1 cellular context compared by ENCODE assay signal in the genomic region with DNA sequence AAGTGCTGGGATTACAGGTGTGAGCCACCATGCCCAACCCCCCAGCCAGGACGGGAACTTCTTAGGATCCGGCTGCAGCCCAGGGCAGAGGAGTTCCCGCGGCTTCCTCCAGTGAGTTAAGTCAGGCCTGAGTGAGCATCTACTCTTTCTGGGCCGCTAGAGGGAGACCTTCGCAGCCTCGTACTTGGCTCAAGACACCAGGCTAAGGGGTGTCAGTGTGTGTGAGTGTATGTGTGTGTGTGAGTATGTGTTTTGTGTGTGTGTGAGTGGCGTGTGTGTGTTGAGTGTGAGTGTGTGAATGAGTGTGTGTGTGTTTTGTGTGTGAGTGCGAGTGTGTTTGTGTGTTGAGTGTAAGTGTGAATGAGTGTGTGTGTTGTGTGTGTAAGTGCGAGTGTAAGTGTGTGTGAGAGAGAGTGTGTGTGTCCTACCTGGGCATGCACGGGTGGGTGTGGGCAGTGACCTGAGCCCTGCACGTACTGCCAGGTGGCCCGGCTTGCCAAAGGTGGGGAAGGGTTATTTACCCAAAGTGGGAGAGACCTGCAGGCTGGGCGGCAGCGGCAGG.
TF ChIP-seq lines count a peak whose summit lies in the region.

No MANE protein-coding gene starts in this region.

TF ChIP-seq in HEK293, 187 proteins besides CTCF, POLR2A, EP300 and RAD21 (continued from another document and continues in another):
- TF ChIP-seq, protein P1, sequence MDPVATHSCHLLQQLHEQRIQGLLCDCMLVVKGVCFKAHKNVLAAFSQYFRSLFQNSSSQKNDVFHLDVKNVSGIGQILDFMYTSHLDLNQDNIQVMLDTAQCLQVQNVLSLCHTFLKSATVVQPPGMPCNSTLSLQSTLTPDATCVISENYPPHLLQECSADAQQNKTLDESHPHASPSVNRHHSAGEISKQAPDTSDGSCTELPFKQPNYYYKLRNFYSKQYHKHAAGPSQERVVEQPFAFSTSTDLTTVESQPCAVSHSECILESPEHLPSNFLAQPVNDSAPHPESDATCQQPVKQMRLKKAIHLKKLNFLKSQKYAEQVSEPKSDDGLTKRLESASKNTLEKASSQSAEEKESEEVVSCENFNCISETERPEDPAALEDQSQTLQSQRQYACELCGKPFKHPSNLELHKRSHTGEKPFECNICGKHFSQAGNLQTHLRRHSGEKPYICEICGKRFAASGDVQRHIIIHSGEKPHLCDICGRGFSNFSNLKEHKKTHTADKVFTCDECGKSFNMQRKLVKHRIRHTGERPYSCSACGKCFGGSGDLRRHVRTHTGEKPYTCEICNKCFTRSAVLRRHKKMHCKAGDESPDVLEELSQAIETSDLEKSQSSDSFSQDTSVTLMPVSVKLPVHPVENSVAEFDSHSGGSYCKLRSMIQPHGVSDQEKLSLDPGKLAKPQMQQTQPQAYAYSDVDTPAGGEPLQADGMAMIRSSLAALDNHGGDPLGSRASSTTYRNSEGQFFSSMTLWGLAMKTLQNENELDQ (tag by site-specific recombination; IDR thresholded peaks at IDR 0.05; ENCODE audit: low read depth), result no peak
- no peak for TF ChIP-seq ZNF19 (tag by site-specific recombination; IDR thresholded peaks at IDR 0.05; ENCODE audit: low read depth)
- TF ChIP-seq ZNF664 (tag by site-specific recombination; IDR thresholded peaks at IDR 0.05), result no peak
- TF ChIP-seq ZBTB21 (tag by site-specific recombination; IDR thresholded peaks at IDR 0.05), result no peak
- no peak for TF ChIP-seq ZNF837 (tag by site-specific recombination; IDR thresholded peaks at IDR 0.05)
- TF ChIP-seq GLI2 (tag by site-specific recombination; IDR thresholded peaks at IDR 0.05; ENCODE audit: borderline replicate concordance, low read depth), result no peak
- TF ChIP-seq BCL11A (tag by site-specific recombination; IDR thresholded peaks at IDR 0.05; ENCODE audit: low read depth), result no peak
- peak; percentile 86 for TF ChIP-seq SP7 (tag by site-specific recombination; IDR thresholded peaks at IDR 0.05)
- no peak for TF ChIP-seq ZNF350 (tag by site-specific recombination; IDR thresholded peaks at IDR 0.05)
- TF ChIP-seq ZNF571 (tag by site-specific recombination; IDR thresholded peaks at IDR 0.05), result no peak
- TF ChIP-seq ZNF426 (tag by site-specific recombination; IDR thresholded peaks at IDR 0.05), result no peak
- TF ChIP-seq, protein P2, sequence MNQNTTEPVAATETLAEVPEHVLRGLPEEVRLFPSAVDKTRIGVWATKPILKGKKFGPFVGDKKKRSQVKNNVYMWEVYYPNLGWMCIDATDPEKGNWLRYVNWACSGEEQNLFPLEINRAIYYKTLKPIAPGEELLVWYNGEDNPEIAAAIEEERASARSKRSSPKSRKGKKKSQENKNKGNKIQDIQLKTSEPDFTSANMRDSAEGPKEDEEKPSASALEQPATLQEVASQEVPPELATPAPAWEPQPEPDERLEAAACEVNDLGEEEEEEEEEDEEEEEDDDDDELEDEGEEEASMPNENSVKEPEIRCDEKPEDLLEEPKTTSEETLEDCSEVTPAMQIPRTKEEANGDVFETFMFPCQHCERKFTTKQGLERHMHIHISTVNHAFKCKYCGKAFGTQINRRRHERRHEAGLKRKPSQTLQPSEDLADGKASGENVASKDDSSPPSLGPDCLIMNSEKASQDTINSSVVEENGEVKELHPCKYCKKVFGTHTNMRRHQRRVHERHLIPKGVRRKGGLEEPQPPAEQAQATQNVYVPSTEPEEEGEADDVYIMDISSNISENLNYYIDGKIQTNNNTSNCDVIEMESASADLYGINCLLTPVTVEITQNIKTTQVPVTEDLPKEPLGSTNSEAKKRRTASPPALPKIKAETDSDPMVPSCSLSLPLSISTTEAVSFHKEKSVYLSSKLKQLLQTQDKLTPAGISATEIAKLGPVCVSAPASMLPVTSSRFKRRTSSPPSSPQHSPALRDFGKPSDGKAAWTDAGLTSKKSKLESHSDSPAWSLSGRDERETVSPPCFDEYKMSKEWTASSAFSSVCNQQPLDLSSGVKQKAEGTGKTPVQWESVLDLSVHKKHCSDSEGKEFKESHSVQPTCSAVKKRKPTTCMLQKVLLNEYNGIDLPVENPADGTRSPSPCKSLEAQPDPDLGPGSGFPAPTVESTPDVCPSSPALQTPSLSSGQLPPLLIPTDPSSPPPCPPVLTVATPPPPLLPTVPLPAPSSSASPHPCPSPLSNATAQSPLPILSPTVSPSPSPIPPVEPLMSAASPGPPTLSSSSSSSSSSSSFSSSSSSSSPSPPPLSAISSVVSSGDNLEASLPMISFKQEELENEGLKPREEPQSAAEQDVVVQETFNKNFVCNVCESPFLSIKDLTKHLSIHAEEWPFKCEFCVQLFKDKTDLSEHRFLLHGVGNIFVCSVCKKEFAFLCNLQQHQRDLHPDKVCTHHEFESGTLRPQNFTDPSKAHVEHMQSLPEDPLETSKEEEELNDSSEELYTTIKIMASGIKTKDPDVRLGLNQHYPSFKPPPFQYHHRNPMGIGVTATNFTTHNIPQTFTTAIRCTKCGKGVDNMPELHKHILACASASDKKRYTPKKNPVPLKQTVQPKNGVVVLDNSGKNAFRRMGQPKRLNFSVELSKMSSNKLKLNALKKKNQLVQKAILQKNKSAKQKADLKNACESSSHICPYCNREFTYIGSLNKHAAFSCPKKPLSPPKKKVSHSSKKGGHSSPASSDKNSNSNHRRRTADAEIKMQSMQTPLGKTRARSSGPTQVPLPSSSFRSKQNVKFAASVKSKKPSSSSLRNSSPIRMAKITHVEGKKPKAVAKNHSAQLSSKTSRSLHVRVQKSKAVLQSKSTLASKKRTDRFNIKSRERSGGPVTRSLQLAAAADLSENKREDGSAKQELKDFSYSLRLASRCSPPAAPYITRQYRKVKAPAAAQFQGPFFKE (tag by site-specific recombination; IDR thresholded peaks at IDR 0.05; ENCODE audit: borderline replicate concordance), result no peak
- peak; percentile 99 for TF ChIP-seq PRDM1 (tag by site-specific recombination; IDR thresholded peaks at IDR 0.05)
- TF ChIP-seq ZNF366 (tag by site-specific recombination; conservative IDR thresholded peaks at IDR 0.05), result no peak
- TF ChIP-seq, protein P3, sequence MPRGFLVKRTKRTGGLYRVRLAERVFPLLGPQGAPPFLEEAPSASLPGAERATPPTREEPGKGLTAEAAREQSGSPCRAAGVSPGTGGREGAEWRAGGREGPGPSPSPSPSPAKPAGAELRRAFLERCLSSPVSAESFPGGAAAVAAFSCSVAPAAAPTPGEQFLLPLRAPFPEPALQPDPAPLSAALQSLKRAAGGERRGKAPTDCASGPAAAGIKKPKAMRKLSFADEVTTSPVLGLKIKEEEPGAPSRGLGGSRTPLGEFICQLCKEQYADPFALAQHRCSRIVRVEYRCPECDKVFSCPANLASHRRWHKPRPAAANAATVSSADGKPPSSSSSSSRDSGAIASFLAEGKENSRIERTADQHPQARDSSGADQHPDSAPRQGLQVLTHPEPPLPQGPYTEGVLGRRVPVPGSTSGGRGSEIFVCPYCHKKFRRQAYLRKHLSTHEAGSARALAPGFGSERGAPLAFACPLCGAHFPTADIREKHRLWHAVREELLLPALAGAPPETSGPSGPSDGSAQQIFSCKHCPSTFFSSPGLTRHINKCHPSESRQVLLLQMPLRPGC (tag by site-specific recombination; IDR thresholded peaks at IDR 0.05), result no peak; the same call in none of the 2 replicates
- no peak for TF ChIP-seq ZBTB8A (tag by site-specific recombination; IDR thresholded peaks at IDR 0.05)
- TF ChIP-seq, protein P4, sequence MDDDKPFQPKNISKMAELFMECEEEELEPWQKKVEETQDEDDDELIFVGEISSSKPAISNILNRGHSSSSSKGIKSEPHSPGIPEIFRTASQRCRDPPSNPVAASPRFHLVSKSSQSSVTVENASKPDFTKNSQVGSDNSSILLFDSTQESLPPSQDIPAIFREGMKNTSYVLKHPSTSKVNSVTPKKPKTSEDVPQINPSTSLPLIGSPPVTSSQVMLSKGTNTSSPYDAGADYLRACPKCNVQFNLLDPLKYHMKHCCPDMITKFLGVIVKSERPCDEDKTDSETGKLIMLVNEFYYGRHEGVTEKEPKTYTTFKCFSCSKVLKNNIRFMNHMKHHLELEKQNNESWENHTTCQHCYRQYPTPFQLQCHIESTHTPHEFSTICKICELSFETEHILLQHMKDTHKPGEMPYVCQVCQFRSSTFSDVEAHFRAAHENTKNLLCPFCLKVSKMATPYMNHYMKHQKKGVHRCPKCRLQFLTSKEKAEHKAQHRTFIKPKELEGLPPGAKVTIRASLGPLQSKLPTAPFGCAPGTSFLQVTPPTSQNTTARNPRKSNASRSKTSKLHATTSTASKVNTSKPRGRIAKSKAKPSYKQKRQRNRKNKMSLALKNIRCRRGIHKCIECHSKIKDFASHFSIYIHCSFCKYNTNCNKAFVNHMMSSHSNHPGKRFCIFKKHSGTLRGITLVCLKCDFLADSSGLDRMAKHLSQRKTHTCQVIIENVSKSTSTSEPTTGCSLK (tag by site-specific recombination; IDR thresholded peaks at IDR 0.05), result no peak
- TF ChIP-seq, protein P5, sequence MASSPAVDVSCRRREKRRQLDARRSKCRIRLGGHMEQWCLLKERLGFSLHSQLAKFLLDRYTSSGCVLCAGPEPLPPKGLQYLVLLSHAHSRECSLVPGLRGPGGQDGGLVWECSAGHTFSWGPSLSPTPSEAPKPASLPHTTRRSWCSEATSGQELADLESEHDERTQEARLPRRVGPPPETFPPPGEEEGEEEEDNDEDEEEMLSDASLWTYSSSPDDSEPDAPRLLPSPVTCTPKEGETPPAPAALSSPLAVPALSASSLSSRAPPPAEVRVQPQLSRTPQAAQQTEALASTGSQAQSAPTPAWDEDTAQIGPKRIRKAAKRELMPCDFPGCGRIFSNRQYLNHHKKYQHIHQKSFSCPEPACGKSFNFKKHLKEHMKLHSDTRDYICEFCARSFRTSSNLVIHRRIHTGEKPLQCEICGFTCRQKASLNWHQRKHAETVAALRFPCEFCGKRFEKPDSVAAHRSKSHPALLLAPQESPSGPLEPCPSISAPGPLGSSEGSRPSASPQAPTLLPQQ (tag by site-specific recombination; IDR thresholded peaks at IDR 0.05), result no peak
- no peak for TF ChIP-seq ZNF114 (tag by site-specific recombination; IDR thresholded peaks at IDR 0.05)
- no peak for TF ChIP-seq ZNF292 (tag by site-specific recombination; IDR thresholded peaks at IDR 0.05; ENCODE audit: borderline replicate concordance, low read depth)
- no peak for TF ChIP-seq ZNF623 (tag by site-specific recombination; IDR thresholded peaks at IDR 0.05)
- TF ChIP-seq ZNF23 (tag by site-specific recombination; IDR thresholded peaks at IDR 0.05; ENCODE audit: borderline replicate concordance), result no peak
- TF ChIP-seq ZNF670 (tag by site-specific recombination; IDR thresholded peaks at IDR 0.05; ENCODE audit: low read depth), result no peak
- no peak for TF ChIP-seq KLF10 (tag by site-specific recombination; IDR thresholded peaks at IDR 0.05)
- no peak for TF ChIP-seq ZNF169 (tag by site-specific recombination; IDR thresholded peaks at IDR 0.05)
- TF ChIP-seq ZNF501 (tag by site-specific recombination; IDR thresholded peaks at IDR 0.05), result peak; percentile 52; the same call in 1 of the 2 replicates
- TF ChIP-seq YY2 (tag by site-specific recombination; IDR thresholded peaks at IDR 0.05), result peak; percentile 74
- no peak for TF ChIP-seq ZNF37A (tag by site-specific recombination; IDR thresholded peaks at IDR 0.05)
- no peak for TF ChIP-seq ZNF10 (tag by site-specific recombination; IDR thresholded peaks at IDR 0.05)
- TF ChIP-seq, protein P6, sequence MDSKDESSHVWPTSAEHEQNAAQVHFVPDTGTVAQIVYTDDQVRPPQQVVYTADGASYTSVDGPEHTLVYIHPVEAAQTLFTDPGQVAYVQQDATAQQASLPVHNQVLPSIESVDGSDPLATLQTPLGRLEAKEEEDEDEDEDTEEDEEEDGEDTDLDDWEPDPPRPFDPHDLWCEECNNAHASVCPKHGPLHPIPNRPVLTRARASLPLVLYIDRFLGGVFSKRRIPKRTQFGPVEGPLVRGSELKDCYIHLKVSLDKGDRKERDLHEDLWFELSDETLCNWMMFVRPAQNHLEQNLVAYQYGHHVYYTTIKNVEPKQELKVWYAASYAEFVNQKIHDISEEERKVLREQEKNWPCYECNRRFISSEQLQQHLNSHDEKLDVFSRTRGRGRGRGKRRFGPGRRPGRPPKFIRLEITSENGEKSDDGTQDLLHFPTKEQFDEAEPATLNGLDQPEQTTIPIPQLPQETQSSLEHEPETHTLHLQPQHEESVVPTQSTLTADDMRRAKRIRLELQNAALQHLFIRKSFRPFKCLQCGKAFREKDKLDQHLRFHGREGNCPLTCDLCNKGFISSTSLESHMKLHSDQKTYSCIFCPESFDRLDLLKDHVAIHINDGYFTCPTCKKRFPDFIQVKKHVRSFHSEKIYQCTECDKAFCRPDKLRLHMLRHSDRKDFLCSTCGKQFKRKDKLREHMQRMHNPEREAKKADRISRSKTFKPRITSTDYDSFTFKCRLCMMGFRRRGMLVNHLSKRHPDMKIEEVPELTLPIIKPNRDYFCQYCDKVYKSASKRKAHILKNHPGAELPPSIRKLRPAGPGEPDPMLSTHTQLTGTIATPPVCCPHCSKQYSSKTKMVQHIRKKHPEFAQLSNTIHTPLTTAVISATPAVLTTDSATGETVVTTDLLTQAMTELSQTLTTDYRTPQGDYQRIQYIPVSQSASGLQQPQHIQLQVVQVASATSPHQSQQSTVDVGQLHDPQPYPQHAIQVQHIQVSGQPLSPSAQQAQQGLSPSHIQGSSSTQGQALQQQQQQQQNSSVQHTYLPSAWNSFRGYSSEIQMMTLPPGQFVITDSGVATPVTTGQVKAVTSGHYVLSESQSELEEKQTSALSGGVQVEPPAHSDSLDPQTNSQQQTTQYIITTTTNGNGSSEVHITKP (tag by site-specific recombination; IDR thresholded peaks at IDR 0.05), result peak; percentile 83
- TF ChIP-seq, protein P7, sequence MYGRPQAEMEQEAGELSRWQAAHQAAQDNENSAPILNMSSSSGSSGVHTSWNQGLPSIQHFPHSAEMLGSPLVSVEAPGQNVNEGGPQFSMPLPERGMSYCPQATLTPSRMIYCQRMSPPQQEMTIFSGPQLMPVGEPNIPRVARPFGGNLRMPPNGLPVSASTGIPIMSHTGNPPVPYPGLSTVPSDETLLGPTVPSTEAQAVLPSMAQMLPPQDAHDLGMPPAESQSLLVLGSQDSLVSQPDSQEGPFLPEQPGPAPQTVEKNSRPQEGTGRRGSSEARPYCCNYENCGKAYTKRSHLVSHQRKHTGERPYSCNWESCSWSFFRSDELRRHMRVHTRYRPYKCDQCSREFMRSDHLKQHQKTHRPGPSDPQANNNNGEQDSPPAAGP (tag by site-specific recombination; IDR thresholded peaks at IDR 0.05), result peak; percentile 41; the same call in 1 of the 2 replicates
- no peak for TF ChIP-seq YY1 (tag by site-specific recombination; IDR thresholded peaks at IDR 0.05)
- TF ChIP-seq ZXDB (tag by site-specific recombination; IDR thresholded peaks at IDR 0.05), result no peak
- no peak for TF ChIP-seq ZNF76 (tag by site-specific recombination; IDR thresholded peaks at IDR 0.05; ENCODE audit: borderline replicate concordance, low read depth)
- TF ChIP-seq SETDB1 (IDR thresholded peaks at IDR 0.05; ENCODE audit: insufficient read length, low read length), result no peak
- peak; percentile 69 for TF ChIP-seq ZNF266 (tag by site-specific recombination; IDR thresholded peaks at IDR 0.05; ENCODE audit: low read depth)
- TF ChIP-seq ZSCAN23 (tag by site-specific recombination; IDR thresholded peaks at IDR 0.05), result no peak
- TF ChIP-seq ZNF155 (tag by site-specific recombination; IDR thresholded peaks at IDR 0.05), result no peak
- no peak for TF ChIP-seq ZNF202 (tag by site-specific recombination; IDR thresholded peaks at IDR 0.05; ENCODE audit: borderline replicate concordance)
- TF ChIP-seq, protein P8, sequence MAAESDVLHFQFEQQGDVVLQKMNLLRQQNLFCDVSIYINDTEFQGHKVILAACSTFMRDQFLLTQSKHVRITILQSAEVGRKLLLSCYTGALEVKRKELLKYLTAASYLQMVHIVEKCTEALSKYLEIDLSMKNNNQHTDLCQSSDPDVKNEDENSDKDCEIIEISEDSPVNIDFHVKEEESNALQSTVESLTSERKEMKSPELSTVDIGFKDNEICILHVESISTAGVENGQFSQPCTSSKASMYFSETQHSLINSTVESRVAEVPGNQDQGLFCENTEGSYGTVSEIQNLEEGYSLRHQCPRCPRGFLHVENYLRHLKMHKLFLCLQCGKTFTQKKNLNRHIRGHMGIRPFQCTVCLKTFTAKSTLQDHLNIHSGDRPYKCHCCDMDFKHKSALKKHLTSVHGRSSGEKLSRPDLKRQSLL (tag by site-specific recombination; IDR thresholded peaks at IDR 0.05), result no peak
